ENCODE assay signal across 9 cellular contexts in genomic region chr3:190314741-190315140, GRCh38. TPM values are rescaled to one million over a fixed set of nuclear protein-coding genes. Genes with fewer than 3 reads are reported as not detected.
"Had no signal": no experiment of that assay in that cellular context is flagged by ENCODE, and none has a peak within 500 bp of the region (broad histone marks: within the 10 kb centered on the region; RNA-seq: fewer than 3 reads in every experiment).

No MANE protein-coding gene starts in this region.

- H3K9me3 Mint-ChIP-seq: GM23338, H9 had no signal

- H3K27ac ChIP-seq: KMS-11 had no signal

- H3K4me2 ChIP-seq: GM23338, KMS-11 had no signal

- H3K4me3 ChIP-seq: GM23338 had no signal

- FAIRE-seq: H1, H54, HTR-8/SVneo had no signal

- H3K36me3 Mint-ChIP-seq: IgD-negative memory B cell had no signal

- H3K4me3 Mint-ChIP-seq: GM23338, H9, IgD-negative memory B cell had no signal

- DNase-seq: H9, HCEC 1CT, KBM-7 had no signal

- H3K9ac ChIP-seq: KMS-11 had no signal

- H2AFZ ChIP-seq: GM23338 had no signal

- H3K27ac Mint-ChIP-seq: GM23338, H9, IgD-negative memory B cell had no signal

- H3K4me1 Mint-ChIP-seq: IgD-negative memory B cell had no signal

- ATAC-seq: GM23338 had no signal

RNA-seq across cellular contexts. Expression of gene CLDN1, which starts 7.5 kb away (rescaled TPM):
- polyA plus RNA-seq: IgD-negative memory B cell had no signal
